In genomic region chr2:42510191-42510929, GRCh38 we compare ENCODE assay signal across 1 cellular context.
TF ChIP-seq lines count a peak whose summit lies in the region.

No MANE protein-coding gene starts in this region.

TF ChIP-seq in K562, 482 proteins besides CTCF, POLR2A, EP300 and RAD21 (continued from another document):
- TF ChIP-seq VEZF1 (CRISPR knock-in tag; IDR thresholded peaks at IDR 0.05), result 0 out of 2 replicates have a peak, but pooled peaks have one; percentile 37
- peak; percentile 83 for TF ChIP-seq PKNOX1 (IDR thresholded peaks at IDR 0.05)
- TF ChIP-seq ZNF316 (IDR thresholded peaks at IDR 0.05), result 0 out of 2 replicates have a peak, but pooled peaks have one; percentile 2
